17 cellular contexts compared by ENCODE assay signal in the genomic region with DNA sequence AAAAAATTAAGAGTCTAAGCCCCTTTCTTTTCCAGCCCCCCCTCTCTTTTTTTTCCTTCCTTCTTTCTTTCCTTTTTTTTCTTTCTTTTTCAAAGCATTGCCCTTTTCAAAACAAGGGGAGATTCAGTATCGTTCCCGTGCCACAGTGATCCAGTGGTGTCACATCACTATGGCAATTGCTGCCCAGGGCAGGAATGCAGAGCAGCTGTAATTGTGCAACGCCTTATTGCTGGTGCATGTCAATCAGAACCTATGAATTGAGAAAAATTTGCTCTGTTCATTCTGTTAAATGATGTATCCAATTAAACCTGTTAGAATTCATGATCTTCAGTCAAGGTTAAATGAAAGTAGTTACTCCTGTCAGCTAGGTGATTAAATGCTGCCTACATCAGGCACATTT.
DNase-seq lines count a peak whose midpoint lies in the region; ATAC-seq and TF ChIP-seq lines count a peak whose summit lies in the region.
"Had no signal": no experiment of that assay in that cellular context is flagged by ENCODE, and none has a peak within 500 bp of the region (broad histone marks: within the 10 kb centered on the region; RNA-seq: fewer than 3 reads in every experiment).

No MANE protein-coding gene starts in this region.

- H3K36me3 Mint-ChIP-seq in mesothelial cell of epicardium = no peaks in the 10 kb centered on the region

- no peak overlapping the region for H3K27ac Mint-ChIP-seq in mesothelial cell of epicardium
- H3K27ac Mint-ChIP-seq: HFFc6 had no signal

- peak; percentile 33 for DNase-seq in NCI-H748 (lab: John Stamatoyannopoulos, UW; ENCODE audit: unreplicated experiment)
- no peak for DNase-seq in NCI-H748 treated with DMSO at 0.1 percent for 48 hours (lab: John Stamatoyannopoulos, UW)
- peak; percentile 51 for DNase-seq in adipocyte (ENCODE audit: low read depth)
- no peak for DNase-seq in left lung
- peak; percentile 34 for DNase-seq in retina
- no peak for DNase-seq in body of pancreas
- DNase-seq in mesothelial cell of epicardium (ENCODE audit: low spot score in 2 of 2, unreplicated experiment in 2 of 2) = no peak
- DNase-seq: C1 segment of cervical spinal cord, DMS153, EL, HFFc6, NCI-H1436, NCI-H2107, NCI-H446 treated with DMSO at 0.1 percent for 48 hours, NCI-H82, Right ventricle myocardium superior had no signal

- H3K9me3 Mint-ChIP-seq in mesothelial cell of epicardium = no peaks in the 10 kb centered on the region
- H3K9me3 Mint-ChIP-seq: HFFc6 had no signal

- H3K9ac ChIP-seq in adipocyte (ENCODE audit: low read length) = no peak overlapping the region

- H3K36me3 ChIP-seq in adipocyte (ENCODE audit: control insufficient read depth, insufficient read depth, low read length, severe bottlenecking) = no peaks in the 10 kb centered on the region
- no peaks in the 10 kb centered on the region for H3K36me3 ChIP-seq in left lung
- H3K36me3 ChIP-seq in body of pancreas (replicated peaks in 1 of 2; ENCODE audit: insufficient read depth in 1 of 2, low read depth in 2 of 2) = no peaks in the 10 kb centered on the region

- H3K4me3 ChIP-seq in adipocyte (ENCODE audit: low read length) (no peak overlapping the region), left lung (no peak overlapping the region), body of pancreas (no peak overlapping the region)

- H3K27ac ChIP-seq in left lung (no peak overlapping the region), body of pancreas (no peak overlapping the region)

- peaks cover 6% of the 10 kb centered on the region for H3K4me1 Mint-ChIP-seq in mesothelial cell of epicardium

- WGBS in body of pancreas, 2 donors = 31 to 48% methylated on average over 3 of the region's 3 CpGs

- no peaks in the 10 kb centered on the region for H3K27me3 ChIP-seq in adipocyte (replicated peaks; ENCODE audit: control insufficient read depth, insufficient read depth, low read length)
- no peaks in the 10 kb centered on the region for H3K27me3 ChIP-seq in left lung
- no peaks in the 10 kb centered on the region for H3K27me3 ChIP-seq in body of pancreas

- peaks cover 24% of the 10 kb centered on the region for H3K27me3 Mint-ChIP-seq in mesothelial cell of epicardium (ENCODE audit: low read depth)

- no peak overlapping the region for H3K4me3 Mint-ChIP-seq in mesothelial cell of epicardium
- H3K4me3 Mint-ChIP-seq: HFFc6 had no signal

- ATAC-seq in left lung (peak; percentile 66), body of pancreas (no peak), HG03460 (IDR thresholded peaks at IDR 0.05; ENCODE audit: unreplicated experiment) (no peak)

- H3K9me3 ChIP-seq in adipocyte (ENCODE audit: control insufficient read depth, low read length) (no peaks in the 10 kb centered on the region), left lung (no peaks in the 10 kb centered on the region), body of pancreas (no peaks in the 10 kb centered on the region)

- H3K4me1 ChIP-seq in adipocyte (ENCODE audit: control insufficient read depth, insufficient read depth, low read length) (no peaks in the 10 kb centered on the region), left lung (no peaks in the 10 kb centered on the region), body of pancreas (no peaks in the 10 kb centered on the region)

- TF ChIP-seq POLR2A in body of pancreas (IDR thresholded peaks at IDR 0.05) = no peak

- intact Hi-C loops in left lung (cut with DNase I) = no loop called here
- intact Hi-C loops in body of pancreas (cut with DNase I) = no loop called here

- TF ChIP-seq CTCF in left lung (IDR thresholded peaks at IDR 0.05) (no peak), body of pancreas (IDR thresholded peaks at IDR 0.05) (no peak), mesothelial cell of epicardium (IDR thresholded peaks at IDR 0.05; ENCODE audit: unreplicated experiment) (no peak)

Comparison
In these comparisons a context has a peak if more than half of its experiments do, and no peak if none do; other contexts are left out.
1. DNase-seq: peak in NCI-H748 (single experiment), adipocyte (single experiment) and retina (single experiment); none in NCI-H748 treated with DMSO at 0.1 percent for 48 hours (single experiment), left lung (0 of 2), body of pancreas (0 of 4) and mesothelial cell of epicardium (0 of 2).